In genomic region chr9:20269620-20270019, GRCh38 we compare ENCODE assay signal across 24 cellular contexts.
"Had no signal": no experiment of that assay in that cellular context is flagged by ENCODE, and none has a peak within 500 bp of the region (broad histone marks: within the 10 kb centered on the region; RNA-seq: fewer than 3 reads in every experiment).

No MANE protein-coding gene starts in this region.

- H3K27me3 Mint-ChIP-seq: naive thymus-derived CD4-positive, alpha-beta T cell had no signal

- H3K27ac Mint-ChIP-seq: dendritic cell treated with granulocyte-macrophage colony-stimulating factor and Interleukin-4, amounts not matched to agents 40 ng/mL and 50 ng/mL, for 4 days; nephron; neural progenitor cell; stimulated activated effector memory CD8-positive, alpha-beta T cell treated with anti-CD3 and anti-CD28 coated beads, Interleukin-12 subunit alpha, Interleukin-12 subunit beta, amount 100 ng/mL, for 72 hours had no signal

- H3K36me3 Mint-ChIP-seq: stimulated activated effector memory CD8-positive, alpha-beta T cell treated with anti-CD3 and anti-CD28 coated beads, Interleukin-12 subunit alpha, Interleukin-12 subunit beta, amount 100 ng/mL, for 72 hours had no signal

- H3K36me3 ChIP-seq: colonic mucosa, gastrocnemius medialis, heart right ventricle, lower lobe of right lung, neural progenitor cell, prostate gland, right atrium auricular region, stomach, thyroid gland, vagina had no signal

- DNase-seq: colonic mucosa; effector CD8-positive, alpha-beta T cell; gastrocnemius medialis; heart right ventricle; hippocampal formation; left ventricle myocardium superior; lower lobe of right lung; mesenchymal stem cell; midbrain; naive thymus-derived CD4-positive, alpha-beta T cell; stimulated activated CD4-positive, alpha-beta T cell treated with anti-CD3 and anti-CD28 coated beads, Interleukin-12 subunit alpha, Interleukin-12 subunit beta, amount 100 ng/mL, for 4 hours; stimulated activated CD4-positive, alpha-beta T cell treated with anti-CD3 and anti-CD28 coated beads, Interleukin-1b, Interleukin-23, amount 100 ng/mL, for 48 hours; stimulated activated CD4-positive, alpha-beta T cell treated with anti-CD3 and anti-CD28 coated beads, Interleukin-4, amount 100 ng/mL, for 24 hours; stimulated activated naive CD4-positive, alpha-beta T cell treated with Interleukin-2 at 50 U/mL for 16 hours; stomach; thyroid gland had no signal

- H3K9ac ChIP-seq: neural progenitor cell had no signal

- H3K4me3 Mint-ChIP-seq: dendritic cell treated with granulocyte-macrophage colony-stimulating factor and Interleukin-4, amounts not matched to agents 40 ng/mL and 50 ng/mL, for 4 days; naive thymus-derived CD4-positive, alpha-beta T cell; nephron; neural progenitor cell; stimulated activated effector memory CD8-positive, alpha-beta T cell treated with anti-CD3 and anti-CD28 coated beads, Interleukin-12 subunit alpha, Interleukin-12 subunit beta, amount 100 ng/mL, for 72 hours had no signal

- H3K27me3 ChIP-seq: colonic mucosa, gastrocnemius medialis, heart right ventricle, neural progenitor cell, right atrium auricular region, stomach, thyroid gland, vagina had no signal

- H3K27ac ChIP-seq: colonic mucosa, gastrocnemius medialis, heart right ventricle, lower lobe of right lung, neural progenitor cell, prostate gland, right atrium auricular region, stomach, thyroid gland, vagina had no signal

- H3K4me1 ChIP-seq: colonic mucosa, gastrocnemius medialis, heart right ventricle, lower lobe of right lung, prostate gland, right atrium auricular region, stomach, thyroid gland, vagina had no signal

- H3K9me3 ChIP-seq: colonic mucosa, gastrocnemius medialis, heart right ventricle, lower lobe of right lung, prostate gland, right atrium auricular region, stomach, thyroid gland, vagina had no signal

- H3K4me3 ChIP-seq: colonic mucosa, gastrocnemius medialis, heart right ventricle, lower lobe of right lung, neural progenitor cell, prostate gland, right atrium auricular region, smooth muscle cell, stomach, thyroid gland, vagina had no signal
